Comparison of ENCODE assay signal across 17 cellular contexts in genomic region chr7:131170440-131171105, GRCh38.
A peak's percentile ranks its signal among the peaks of the same experiment; 100 is the strongest.
DNase-seq lines count a peak whose midpoint lies in the region; ATAC-seq and TF ChIP-seq lines count a peak whose summit lies in the region.
"Had no signal": no experiment of that assay in that cellular context is flagged by ENCODE, and none has a peak within 500 bp of the region (broad histone marks: within the 10 kb centered on the region; RNA-seq: fewer than 3 reads in every experiment).

No MANE protein-coding gene starts in this region.

- H3K4me3 ChIP-seq in cardiac muscle cell, result no peak overlapping the region
- no peak overlapping the region for H3K4me3 ChIP-seq in fibroblast of pulmonary artery (replicated peaks; ENCODE audit: low read depth, low read length)
- H3K4me3 ChIP-seq: transverse colon had no signal

- no peaks in the 10 kb centered on the region for H3K36me3 ChIP-seq in cardiac muscle cell
- H3K36me3 ChIP-seq: transverse colon had no signal

- intact Hi-C loops in Right ventricle myocardium inferior (cut with DNase I), result no loop called here

- no peaks in the 10 kb centered on the region for H3K27me3 ChIP-seq in cardiac muscle cell
- H3K27me3 ChIP-seq: transverse colon had no signal

- ATAC-seq in Right ventricle myocardium inferior, result no peak
- ATAC-seq: activated naive CD4-positive, alpha-beta T cell treated with anti-CD3 and anti-CD28 coated beads, Interleukin-2, amount 50 U/mL, for 72 hours; stimulated activated naive CD8-positive, alpha-beta T cell treated with anti-CD3 and anti-CD28 coated beads, Interleukin-15, Interleukin-2, amounts not matched to agents 100 U/mL and 50 U/mL, for 24 hours had no signal

- no peaks in the 10 kb centered on the region for H3K4me1 ChIP-seq in cardiac muscle cell (ENCODE audit: low read depth)
- H3K4me1 ChIP-seq: transverse colon had no signal

- no peaks in the 10 kb centered on the region for H3K9me3 ChIP-seq in cardiac muscle cell (ENCODE audit: low read depth)
- H3K9me3 ChIP-seq: transverse colon had no signal

- DNase-seq in cardiac muscle cell (ENCODE audit: low read depth in 1 of 2, low spot score in 1 of 2) (peak; percentile 22 to 48), Right ventricle myocardium inferior (ENCODE audit: missing footprints) (no peak), RPMI7951 (ENCODE audit: low read depth) (peak; percentile 38), fibroblast of pulmonary artery (ENCODE audit: low read depth) (peak; percentile 31), HuH-7.5 (ENCODE audit: low spot score) (no peak), hypothalamus (lab: John Stamatoyannopoulos, UW) (no peak), RPMI8226 (no peak), NCI-H748 treated with DMSO at 0.1 percent for 48 hours (lab: John Stamatoyannopoulos, UW) (no peak)
- DNase-seq: activated T-cell treated with anti-CD3 and anti-CD28 coated beads, Interleukin-2, amount 50 U/mL, for 24 hours; CD4-positive, alpha-beta T cell; erythroblast; NCI-H1105 treated with DMSO at 0.1 percent for 48 hours; NCI-H69; stimulated activated naive CD8-positive, alpha-beta T cell treated with anti-CD3 and anti-CD28 coated beads, Interleukin-15, Interleukin-2, amounts not matched to agents 100 U/mL and 50 U/mL, for 24 hours; transverse colon had no signal

- no peak overlapping the region for H3K27ac ChIP-seq in cardiac muscle cell
- H3K27ac ChIP-seq: HL-60, transverse colon had no signal

- TF ChIP-seq CTCF in cardiac muscle cell (IDR thresholded peaks at IDR 0.05; ENCODE audit: low read depth, low read length) (no peak), fibroblast of pulmonary artery (IDR thresholded peaks at IDR 0.05; ENCODE audit: low read length, missing control alignments) (no peak)

Comparison
In these comparisons a context has a peak if more than half of its experiments do, and no peak if none do; other contexts are left out.
1. DNase-seq: peak in cardiac muscle cell (2 of 2), RPMI7951 (single experiment) and fibroblast of pulmonary artery (single experiment); none in Right ventricle myocardium inferior (single experiment), HuH-7.5 (single experiment), hypothalamus (0 of 51), RPMI8226 (single experiment) and NCI-H748 treated with DMSO at 0.1 percent for 48 hours (single experiment).